Comparison of ENCODE assay signal across 37 cellular contexts in genomic region chr2:113985554-113986397, GRCh38.
"Had no signal": no experiment of that assay in that cellular context is flagged by ENCODE, and none has a peak within 500 bp of the region (broad histone marks: within the 10 kb centered on the region; RNA-seq: fewer than 3 reads in every experiment).

No MANE protein-coding gene starts in this region.

- H3K4me3 Mint-ChIP-seq: activated B cell treated with CpG ODN at 0.5 μM for 24 hours; activated CD4-positive, alpha-beta memory T cell treated with anti-CD3 and anti-CD28 coated beads for 36 hours; activated CD4-positive, alpha-beta T cell treated with anti-CD3 and anti-CD28 coated beads, Interleukin-2, amount 10 ng/mL, durations not matched to agents 24 days and 14 days; activated CD8-positive, alpha-beta T cell treated with anti-CD3 and anti-CD28 coated beads for 36 hours; activated naive CD4-positive, alpha-beta T cell treated with anti-CD3 and anti-CD28 coated beads for 36 hours; activated naive CD8-positive, alpha-beta T cell treated with anti-CD3 and anti-CD28 coated beads for 36 hours; activated T-cell treated with anti-CD3 and anti-CD28 coated beads, Interleukin-2, amount 50 U/mL, for 4 hours; activated T-cell treated with anti-CD3 and anti-CD28 coated beads, Interleukin-2, amount 50 U/mL, for 72 hours; activated T-helper 1 cell treated with anti-CD3 and anti-CD28 coated beads, Interleukin-12 subunit alpha, Interleukin-12 subunit beta, Interleukin-2, Interleukin-4 antibody, amounts not matched to agents 30 ng/mL and 10 ng/mL and 1 ng/mL, durations not matched to agents 14 hours and 24 hours and 36 hours; activated T-helper 17 cell treated with anti-CD3 and anti-CD28 coated beads, Interleukin-2, amount 50 U/mL, for 72 hours; T-helper 1 cell treated with Interleukin-12 subunit alpha and Interleukin-12 subunit beta and Interleukin-4 antibody, amounts not matched to agents 30 μg/mL and 1 μg/mL, for 36 hours; T-helper 2 cell treated with Interferon-gamma antibody and Interleukin-4, amounts not matched to agents 5 μg/mL and 100 μg/mL, for 36 hours had no signal

- DNase-seq: activated B cell treated with CpG ODN at 0.5 μM for 24 hours; activated CD4-positive, alpha-beta memory T cell treated with anti-CD3 and anti-CD28 coated beads for 36 hours; activated CD4-positive, alpha-beta T cell treated with anti-CD3 and anti-CD28 coated beads for 4 hours; activated CD4-positive, alpha-beta T cell treated with anti-CD3 and anti-CD28 coated beads, Interleukin-2, amount 10 ng/mL, durations not matched to agents 24 days and 14 days; activated CD4-positive, alpha-beta T cell treated with anti-CD3 and anti-CD28 coated beads, Interleukin-2, amount 50 U/mL, for 1 hour; activated CD4-positive, alpha-beta T cell treated with anti-CD3 and anti-CD28 coated beads, Interleukin-2, amount 50 U/mL, for 4 hours; activated CD4-positive, CD25-positive, alpha-beta regulatory T cell treated with anti-CD3 and anti-CD28 coated beads, Interleukin-2, amount 50 U/mL, for 72 hours; activated CD8-positive, alpha-beta memory T cell treated with anti-CD3 and anti-CD28 coated beads, Interleukin-2, amount 50 U/mL, for 4 hours; activated CD8-positive, alpha-beta T cell treated with anti-CD3 and anti-CD28 coated beads for 36 hours; activated effector memory CD4-positive, alpha-beta T cell treated with anti-CD3 and anti-CD28 coated beads, Interleukin-2, amount 50 U/mL, for 16 hours; activated gamma-delta T cell treated with Interleukin-2 at 50 U/mL for 16 hours; activated naive CD4-positive, alpha-beta T cell; activated naive CD4-positive, alpha-beta T cell treated with anti-CD3 and anti-CD28 coated beads for 36 hours; activated naive CD4-positive, alpha-beta T cell treated with anti-CD3 and anti-CD28 coated beads, Interleukin-2, amount 50 U/mL, for 16 hours; activated naive CD8-positive, alpha-beta T cell treated with anti-CD3 and anti-CD28 coated beads for 36 hours; activated T-cell treated with anti-CD3 and anti-CD28 coated beads for 4 hours; activated T-cell treated with anti-CD3 and anti-CD28 coated beads, Interleukin-2, amount 50 U/mL, for 1 hour; activated T-cell treated with anti-CD3 and anti-CD28 coated beads, Interleukin-2, amount 50 U/mL, for 4 hours; activated T-cell treated with anti-CD3 and anti-CD28 coated beads, Interleukin-2, amount 50 U/mL, for 72 hours; adrenal gland; amniotic stem cell; aorta; body of pancreas; brain microvascular endothelial cell; central memory CD4-positive, alpha-beta T cell; T-helper 1 cell; T-helper 2 cell; T-helper 9 cell had no signal

- H3K27ac Mint-ChIP-seq: activated B cell treated with CpG ODN at 0.5 μM for 24 hours; activated CD4-positive, alpha-beta memory T cell treated with anti-CD3 and anti-CD28 coated beads for 36 hours; activated CD4-positive, alpha-beta T cell treated with anti-CD3 and anti-CD28 coated beads, Interleukin-2, amount 10 ng/mL, durations not matched to agents 24 days and 14 days; activated CD8-positive, alpha-beta T cell treated with anti-CD3 and anti-CD28 coated beads for 36 hours; activated naive CD4-positive, alpha-beta T cell treated with anti-CD3 and anti-CD28 coated beads for 36 hours; activated naive CD4-positive, alpha-beta T cell treated with anti-CD3 and anti-CD28 coated beads, Interleukin-2, amount 50 U/mL, for 72 hours; activated naive CD8-positive, alpha-beta T cell treated with anti-CD3 and anti-CD28 coated beads for 36 hours; activated T-cell treated with anti-CD3 and anti-CD28 coated beads, Interleukin-2, amount 50 U/mL, for 72 hours; activated T-helper 1 cell treated with anti-CD3 and anti-CD28 coated beads, Interleukin-12 subunit alpha, Interleukin-12 subunit beta, Interleukin-2, Interleukin-4 antibody, amounts not matched to agents 30 ng/mL and 10 ng/mL and 1 ng/mL, durations not matched to agents 14 hours and 24 hours and 36 hours; T-helper 1 cell treated with Interleukin-12 subunit alpha and Interleukin-12 subunit beta and Interleukin-4 antibody, amounts not matched to agents 30 μg/mL and 1 μg/mL, for 36 hours; T-helper 2 cell treated with Interferon-gamma antibody and Interleukin-4, amounts not matched to agents 5 μg/mL and 100 μg/mL, for 36 hours had no signal

- H3K4me3 ChIP-seq: adrenal gland, body of pancreas, breast epithelium had no signal

- H3K36me3 ChIP-seq: adrenal gland, brain microvascular endothelial cell, breast epithelium had no signal

- H3K27me3 Mint-ChIP-seq: activated B cell treated with CpG ODN at 0.5 μM for 24 hours; activated CD4-positive, alpha-beta memory T cell treated with anti-CD3 and anti-CD28 coated beads for 36 hours; activated CD4-positive, alpha-beta T cell treated with anti-CD3 and anti-CD28 coated beads, Interleukin-2, amount 10 ng/mL, durations not matched to agents 24 days and 14 days; activated naive CD8-positive, alpha-beta T cell treated with anti-CD3 and anti-CD28 coated beads for 36 hours; activated T-helper 17 cell treated with anti-CD3 and anti-CD28 coated beads, Interleukin-2, amount 50 U/mL, for 72 hours had no signal

- H3K27me3 ChIP-seq: adrenal gland, body of pancreas, brain microvascular endothelial cell, breast epithelium had no signal

- H3K4me1 ChIP-seq: adrenal gland, body of pancreas, breast epithelium had no signal

- H3K9me3 Mint-ChIP-seq: activated B cell treated with CpG ODN at 0.5 μM for 24 hours; activated CD4-positive, alpha-beta memory T cell treated with anti-CD3 and anti-CD28 coated beads for 36 hours; activated CD4-positive, alpha-beta T cell treated with anti-CD3 and anti-CD28 coated beads, Interleukin-2, amount 10 ng/mL, durations not matched to agents 24 days and 14 days; activated CD8-positive, alpha-beta T cell treated with anti-CD3 and anti-CD28 coated beads for 36 hours; activated naive CD4-positive, alpha-beta T cell treated with anti-CD3 and anti-CD28 coated beads for 36 hours; activated naive CD4-positive, alpha-beta T cell treated with anti-CD3 and anti-CD28 coated beads, Interleukin-2, amount 50 U/mL, for 72 hours; activated naive CD8-positive, alpha-beta T cell treated with anti-CD3 and anti-CD28 coated beads for 36 hours; activated T-cell treated with anti-CD3 and anti-CD28 coated beads, Interleukin-2, amount 50 U/mL, for 4 hours; activated T-cell treated with anti-CD3 and anti-CD28 coated beads, Interleukin-2, amount 50 U/mL, for 72 hours; activated T-helper 1 cell treated with anti-CD3 and anti-CD28 coated beads, Interleukin-12 subunit alpha, Interleukin-12 subunit beta, Interleukin-2, Interleukin-4 antibody, amounts not matched to agents 30 ng/mL and 10 ng/mL and 1 ng/mL, durations not matched to agents 14 hours and 24 hours and 36 hours; activated T-helper 17 cell treated with anti-CD3 and anti-CD28 coated beads, Interleukin-2, amount 50 U/mL, for 72 hours; T-helper 1 cell treated with Interleukin-12 subunit alpha and Interleukin-12 subunit beta and Interleukin-4 antibody, amounts not matched to agents 30 μg/mL and 1 μg/mL, for 36 hours; T-helper 2 cell treated with Interferon-gamma antibody and Interleukin-4, amounts not matched to agents 5 μg/mL and 100 μg/mL, for 36 hours had no signal

- H3K4me1 Mint-ChIP-seq: activated B cell treated with CpG ODN at 0.5 μM for 24 hours; activated CD4-positive, alpha-beta T cell treated with anti-CD3 and anti-CD28 coated beads, Interleukin-2, amount 10 ng/mL, durations not matched to agents 24 days and 14 days; activated naive CD8-positive, alpha-beta T cell treated with anti-CD3 and anti-CD28 coated beads for 36 hours had no signal

- H3K27ac ChIP-seq: adrenal gland, body of pancreas, brain microvascular endothelial cell, breast epithelium, VCaP had no signal

- H3K9me3 ChIP-seq: adrenal gland, body of pancreas, breast epithelium had no signal

- FAIRE-seq: astrocyte, TTC549 had no signal

- ATAC-seq: activated CD8-positive, alpha-beta T cell treated with anti-CD3 and anti-CD28 coated beads for 36 hours; activated naive CD4-positive, alpha-beta T cell treated with anti-CD3 and anti-CD28 coated beads, Interleukin-2, amount 50 U/mL, for 72 hours; activated T-cell treated with anti-CD3 and anti-CD28 coated beads, Interleukin-2, amount 50 U/mL, for 4 hours; activated T-cell treated with anti-CD3 and anti-CD28 coated beads, Interleukin-2, amount 50 U/mL, for 72 hours; activated T-helper 17 cell treated with anti-CD3 and anti-CD28 coated beads, Interleukin-2, amount 50 U/mL, for 72 hours; body of pancreas had no signal
